9 cellular contexts compared by ENCODE assay signal in the genomic region with DNA sequence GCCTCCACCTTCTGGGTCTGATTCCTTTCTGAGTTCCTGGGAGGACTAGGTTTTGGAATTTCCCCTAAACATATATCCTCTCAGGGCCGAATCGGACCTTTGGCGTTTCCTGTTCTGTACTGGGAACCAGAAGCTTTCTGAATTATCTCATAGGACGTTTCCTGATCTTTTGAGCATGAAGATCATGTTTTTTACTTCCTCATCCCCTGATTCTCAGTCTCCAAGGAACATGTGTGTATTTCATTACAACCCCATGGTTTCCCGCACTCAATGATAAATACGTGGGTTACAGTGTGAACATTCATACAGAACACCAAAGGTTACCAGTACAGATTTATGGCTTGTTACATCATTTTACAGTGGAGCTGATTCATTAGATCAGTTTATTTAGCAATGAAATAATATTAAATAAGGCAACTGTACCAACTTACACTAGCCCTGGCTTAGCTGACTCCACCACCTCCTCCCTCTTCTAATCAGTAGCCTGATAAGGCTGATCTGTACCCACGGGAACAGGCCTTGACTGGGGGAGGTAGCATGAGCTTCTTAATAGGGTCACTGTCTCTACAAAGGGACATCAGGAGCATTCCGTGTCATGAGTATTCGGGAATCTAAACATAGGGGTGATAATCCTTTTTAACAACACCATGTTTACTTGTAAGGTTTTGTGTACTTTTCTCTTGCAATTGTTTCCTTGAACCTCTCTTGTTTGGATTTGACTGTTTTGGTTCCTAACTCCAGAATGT. TPM values are rescaled to one million over a fixed set of nuclear protein-coding genes. Genes with fewer than 3 reads are reported as not detected.
A peak's percentile ranks its signal among the peaks of the same experiment; 100 is the strongest.
DNase-seq lines count a peak whose midpoint lies in the region; TF ChIP-seq lines count a peak whose summit lies in the region.
"Had no signal": no experiment of that assay in that cellular context is flagged by ENCODE, and none has a peak within 500 bp of the region (broad histone marks: within the 10 kb centered on the region; RNA-seq: fewer than 3 reads in every experiment).

No MANE protein-coding gene starts in this region.

- DNase-seq in MV-4-11 (lab: John Stamatoyannopoulos, UW) (peak; percentile 40), mesenchymal stem cell (peak; percentile 92), tibial nerve (ENCODE audit: low spot score in 2 of 2) (no peak), putamen (ENCODE audit: low spot score) (no peak), OCI-M1 (lab: John Stamatoyannopoulos, UW) (no peak), NCI-H1048 (lab: John Stamatoyannopoulos, UW) (no peak)
- DNase-seq in activated CD4-positive, alpha-beta T cell treated with anti-CD3 and anti-CD28 coated beads, Interleukin-2, amount 50 U/mL, for 48 hours, result no peak
- DNase-seq: NCI-H1417 treated with DMSO at 0.1 percent for 48 hours had no signal

- no peak overlapping the region for H4K8ac ChIP-seq in mesenchymal stem cell (ENCODE audit: low read length)

- H3K4me3 ChIP-seq in duodenal mucosa (ENCODE audit: low read depth in 1 of 2, low read length in 2 of 2) (no peak overlapping the region), mesenchymal stem cell (ENCODE audit: insufficient read depth in 1 of 2, low read depth in 1 of 2, low read length in 2 of 2) (peak overlapping the region in 1 of 2 experiments; percentile 32), tibial nerve (no peak overlapping the region)

- H3K27ac ChIP-seq in duodenal mucosa (ENCODE audit: low read depth, low read length) (peak overlapping the region; percentile 59), mesenchymal stem cell (ENCODE audit: low read length, poor library complexity, severe bottlenecking) (no peak overlapping the region), tibial nerve (peak overlapping the region in 3 of 4 donors; percentile 12 to 29 (median 17))

- H3K9ac ChIP-seq in duodenal mucosa (ENCODE audit: low read depth in 1 of 2, low read length in 2 of 2) (peak overlapping the region; percentile 13 to 35), mesenchymal stem cell (ENCODE audit: low read length) (peak overlapping the region; percentile 67)

- H3K9me3 ChIP-seq in duodenal mucosa (ENCODE audit: control insufficient read depth in 1 of 2, low read length in 2 of 2) (no peaks in the 10 kb centered on the region), mesenchymal stem cell (ENCODE audit: control insufficient read depth, low read length) (no peaks in the 10 kb centered on the region), tibial nerve (no peaks in the 10 kb centered on the region)

- H2BK15ac ChIP-seq in mesenchymal stem cell (ENCODE audit: low read depth, poor library complexity, severe bottlenecking), result no peak overlapping the region

- TF ChIP-seq CTCF in tibial nerve (IDR thresholded peaks at IDR 0.05), result no peak

- no peak overlapping the region for H4K91ac ChIP-seq in mesenchymal stem cell (ENCODE audit: low read length)

- H3K79me1 ChIP-seq in mesenchymal stem cell (replicated peaks; ENCODE audit: low read length, poor library complexity, severe bottlenecking), result no peaks in the 10 kb centered on the region

- H3K18ac ChIP-seq in mesenchymal stem cell (ENCODE audit: low read depth in 1 of 2, low read length in 2 of 2), result peak overlapping the region; percentile 29 to 95

- WGBS in mesenchymal stem cell, result 7% methylated on average over 6 of the region's 9 CpGs
- 55 to 62% methylated on average over 9 of the region's 9 CpGs for WGBS in tibial nerve, 2 donors

- TF ChIP-seq EP300 in tibial nerve (IDR thresholded peaks at IDR 0.05), result no peak

- no peak overlapping the region for H2AK5ac ChIP-seq in mesenchymal stem cell (ENCODE audit: low read length, severe bottlenecking)

- no peaks in the 10 kb centered on the region for H3K27me3 ChIP-seq in duodenal mucosa (ENCODE audit: control insufficient read depth in 1 of 2, insufficient read depth in 2 of 2, low read length in 2 of 2)
- H3K27me3 ChIP-seq in mesenchymal stem cell (ENCODE audit: control insufficient read depth in 1 of 2, insufficient read depth in 1 of 2, low read length in 2 of 2), result no peaks in the 10 kb centered on the region
- H3K27me3 ChIP-seq in tibial nerve, result no peaks in the 10 kb centered on the region

- no peak overlapping the region for H3K14ac ChIP-seq in mesenchymal stem cell (ENCODE audit: low read length in 2 of 2)

- H2BK12ac ChIP-seq in mesenchymal stem cell (ENCODE audit: low read length in 2 of 2), result peak overlapping the region in 1 of 2 experiments; percentile 98

- TF ChIP-seq POLR2A in tibial nerve (IDR thresholded peaks at IDR 0.05), result no peak

- H3K4me1 ChIP-seq in duodenal mucosa (ENCODE audit: control insufficient read depth in 1 of 2, insufficient read depth in 2 of 2, low read length in 2 of 2), result peaks cover 13 to 17% of the 10 kb centered on the region in 2 donors
- H3K4me1 ChIP-seq in mesenchymal stem cell (ENCODE audit: control insufficient read depth, insufficient read depth, low read depth, low read length), result peaks cover 3% of the 10 kb centered on the region
- H3K4me1 ChIP-seq in tibial nerve, result peaks cover 0 to 13% (median 0%) of the 10 kb centered on the region in 4 donors

- H3K4ac ChIP-seq in mesenchymal stem cell (ENCODE audit: low read depth in 1 of 2, low read length in 2 of 2), result peak overlapping the region; percentile 7 to 73

- no peak overlapping the region for H3K4me2 ChIP-seq in mesenchymal stem cell (ENCODE audit: low read length, poor library complexity, severe bottlenecking)

- no peaks in the 10 kb centered on the region for H3K36me3 ChIP-seq in duodenal mucosa (ENCODE audit: control insufficient read depth in 1 of 2, insufficient read depth in 2 of 2, low read length in 2 of 2)
- H3K36me3 ChIP-seq in mesenchymal stem cell (ENCODE audit: control insufficient read depth in 1 of 2, insufficient read depth in 2 of 2, low read depth in 1 of 2, low read length in 2 of 2), result no peaks in the 10 kb centered on the region
- H3K36me3 ChIP-seq in tibial nerve, result no peaks in the 10 kb centered on the region

- H2BK5ac ChIP-seq in mesenchymal stem cell (ENCODE audit: low read depth, low read length, poor library complexity, severe bottlenecking), result no peak overlapping the region

- no peak overlapping the region for H3K23ac ChIP-seq in mesenchymal stem cell (ENCODE audit: low read length in 2 of 2)

- H2BK120ac ChIP-seq in mesenchymal stem cell (ENCODE audit: low read depth, low read length), result no peak overlapping the region

- no peak overlapping the region for H2AFZ ChIP-seq in mesenchymal stem cell (ENCODE audit: low read depth, low read length)

RNA-seq across cellular contexts. Expression of a gene that starts 57.8 kb away (rescaled TPM):
- polyA plus RNA-seq in mesenchymal stem cell (2013, experiment 1 of 2), result 109 TPM
- 106 TPM for polyA plus RNA-seq in mesenchymal stem cell (2013, experiment 2 of 2)
- total RNA-seq in tibial nerve, result 100 to 1,000 TPM in 2 of 4 donors, 10 to 100 TPM in 2; 63.9 to 152 (median 95.9) TPM

Comparison
In these comparisons a context has a peak if more than half of its experiments do, and no peak if none do; other contexts are left out.
1. DNase-seq: peak in MV-4-11 (single experiment) and mesenchymal stem cell (single experiment); none in tibial nerve (0 of 2), activated CD4-positive, alpha-beta T cell treated with anti-CD3 and anti-CD28 coated beads, Interleukin-2, amount 50 U/mL, for 48 hours (0 of 2), putamen (single experiment), OCI-M1 (single experiment) and NCI-H1048 (single experiment).